Comparison of ENCODE assay signal across 17 cellular contexts in the genomic region with DNA sequence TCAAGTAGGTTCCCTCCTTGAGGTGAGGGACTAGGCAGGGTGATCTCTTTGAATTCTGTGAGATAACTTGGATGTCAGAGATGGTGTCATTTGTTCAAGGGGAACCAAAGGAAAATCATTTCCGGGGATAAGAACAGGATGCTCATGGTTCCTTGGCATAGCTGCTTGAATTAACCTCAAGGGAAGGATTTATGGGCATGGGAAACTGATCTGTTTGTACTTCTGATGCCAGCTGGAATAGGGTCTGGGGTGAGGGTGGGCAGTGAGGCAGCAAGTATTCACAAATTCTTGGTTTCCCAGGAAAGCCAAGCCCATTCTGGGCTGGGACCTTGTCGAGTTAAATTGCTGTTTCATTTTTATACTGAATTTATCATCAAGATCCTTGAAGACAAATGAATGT. TPM values are rescaled to one million over a fixed set of nuclear protein-coding genes. Genes with fewer than 3 reads are reported as not detected.
DNase-seq lines count a peak whose midpoint lies in the region; ATAC-seq and TF ChIP-seq lines count a peak whose summit lies in the region.
"Had no signal": no experiment of that assay in that cellular context is flagged by ENCODE, and none has a peak within 500 bp of the region (broad histone marks: within the 10 kb centered on the region; RNA-seq: fewer than 3 reads in every experiment).

No MANE protein-coding gene starts in this region.

- no peak overlapping the region for H3K4me3 ChIP-seq in CD4-positive, alpha-beta memory T cell (ENCODE audit: low read length in 2 of 2)
- no peak overlapping the region for H3K4me3 ChIP-seq in tibial nerve
- H3K4me3 ChIP-seq: HAP-1, PC-9, psoas muscle had no signal

- TF ChIP-seq POLR2A in tibial nerve (IDR thresholded peaks at IDR 0.05) = no peak

- no peaks in the 10 kb centered on the region for H3K9me3 Mint-ChIP-seq in CD4-positive, alpha-beta memory T cell
- H3K9me3 Mint-ChIP-seq in chondrocyte (ENCODE audit: low read depth) (no peaks in the 10 kb centered on the region), nephron progenitor cell (no peaks in the 10 kb centered on the region)
- H3K9me3 Mint-ChIP-seq in effector memory CD8-positive, alpha-beta T cell = no peaks in the 10 kb centered on the region
- H3K9me3 Mint-ChIP-seq: brain had no signal

- no peak overlapping the region for H3K27ac ChIP-seq in CD4-positive, alpha-beta memory T cell (ENCODE audit: low read depth, low read length)
- no peak overlapping the region for H3K27ac ChIP-seq in tibial nerve
- H3K27ac ChIP-seq: PC-9, psoas muscle had no signal

- no peaks in the 10 kb centered on the region for H3K9me3 ChIP-seq in CD4-positive, alpha-beta memory T cell (ENCODE audit: control insufficient read depth in 1 of 2, low read length in 2 of 2)
- no peaks in the 10 kb centered on the region for H3K9me3 ChIP-seq in tibial nerve
- H3K9me3 ChIP-seq: HAP-1, psoas muscle had no signal

- peaks cover 43 to 56% of the 10 kb centered on the region in 2 donors for H3K36me3 Mint-ChIP-seq in CD4-positive, alpha-beta memory T cell
- H3K36me3 Mint-ChIP-seq in chondrocyte (ENCODE audit: low read depth) = peaks cover 30% of the 10 kb centered on the region
- peaks cover 68% of the 10 kb centered on the region for H3K36me3 Mint-ChIP-seq in nephron progenitor cell (ENCODE audit: low read depth)
- H3K36me3 Mint-ChIP-seq in effector memory CD8-positive, alpha-beta T cell (ENCODE audit: insufficient read depth) = peaks cover 29% of the 10 kb centered on the region

- intact Hi-C loops in CD4-positive, alpha-beta memory T cell (cut with micrococcal nuclease) = no loop called here

- TF ChIP-seq CTCF in chondrocyte (IDR thresholded peaks at IDR 0.05) (no peak), nephron progenitor cell (IDR thresholded peaks at IDR 0.05) (no peak), tibial nerve (IDR thresholded peaks at IDR 0.05) (no peak)

- CTCF ChIA-PET in CD4-positive, alpha-beta memory T cell (lab: Charles Lee; ENCODE audit: partially characterized antibody) = interaction anchor here (1.2 kb wide), 1 partner anchor 64 kb away, joined by 3 read pairs; no protein-coding TSS in a partner anchor

- no peak for TF ChIP-seq EP300 in tibial nerve (IDR thresholded peaks at IDR 0.05)

- peak overlapping the region in 5 of 7 donors; percentile 54 to 84 (median 62) for H3K27ac Mint-ChIP-seq in CD4-positive, alpha-beta memory T cell
- H3K27ac Mint-ChIP-seq in chondrocyte (ENCODE audit: unreplicated experiment) (peak overlapping the region; percentile 60), nephron progenitor cell (peak overlapping the region; percentile 88)
- H3K27ac Mint-ChIP-seq in effector memory CD8-positive, alpha-beta T cell = peak overlapping the region in 1 of 2 donors; percentile 35

- 57 to 78% methylated on average over 2 of the region's 2 CpGs for WGBS in tibial nerve, 2 donors

- peaks cover 0 to 11% (median 5%) of the 10 kb centered on the region in 4 donors for H3K4me1 Mint-ChIP-seq in CD4-positive, alpha-beta memory T cell
- H3K4me1 Mint-ChIP-seq in chondrocyte (ENCODE audit: low read depth) (peaks cover 10% of the 10 kb centered on the region), nephron progenitor cell (peaks cover 16% of the 10 kb centered on the region)
- peaks cover 4 to 7% of the 10 kb centered on the region in 2 donors for H3K4me1 Mint-ChIP-seq in effector memory CD8-positive, alpha-beta T cell (ENCODE audit: low read depth in 2 of 2)
- H3K4me1 Mint-ChIP-seq: brain had no signal

- no peak for ATAC-seq in effector memory CD8-positive, alpha-beta T cell (replicated peaks)
- ATAC-seq in GM21423 (IDR thresholded peaks at IDR 0.05; ENCODE audit: unreplicated experiment) = no peak
- ATAC-seq: left colon, psoas muscle had no signal

- H3K36me3 ChIP-seq in CD4-positive, alpha-beta memory T cell (ENCODE audit: insufficient read depth, low read length) = peaks cover 43% of the 10 kb centered on the region
- H3K36me3 ChIP-seq in tibial nerve = peaks cover 0 to 87% (median 6%) of the 10 kb centered on the region in 3 donors

- POLR2A ChIA-PET in CD4-positive, alpha-beta memory T cell (lab: Charles Lee; ENCODE audit: partially characterized antibody) = no interaction called here

- H3K4me3 Mint-ChIP-seq in CD4-positive, alpha-beta memory T cell = no peak overlapping the region
- H3K4me3 Mint-ChIP-seq in chondrocyte (ENCODE audit: unreplicated experiment) (no peak overlapping the region), nephron progenitor cell (no peak overlapping the region)
- H3K4me3 Mint-ChIP-seq in effector memory CD8-positive, alpha-beta T cell = no peak overlapping the region
- H3K4me3 Mint-ChIP-seq: brain had no signal

- no peaks in the 10 kb centered on the region for H3K4me1 ChIP-seq in CD4-positive, alpha-beta memory T cell (ENCODE audit: insufficient read depth, low read length)
- H3K4me1 ChIP-seq in tibial nerve = peaks cover 0 to 18% (median 0%) of the 10 kb centered on the region in 4 donors
- H3K4me1 ChIP-seq: HAP-1, psoas muscle had no signal

- H3K27me3 ChIP-seq in CD4-positive, alpha-beta memory T cell (ENCODE audit: insufficient read depth, low read length) = no peaks in the 10 kb centered on the region
- no peaks in the 10 kb centered on the region for H3K27me3 ChIP-seq in tibial nerve

- no peaks in the 10 kb centered on the region for H3K27me3 Mint-ChIP-seq in CD4-positive, alpha-beta memory T cell
- H3K27me3 Mint-ChIP-seq in chondrocyte (ENCODE audit: low read depth) (no peaks in the 10 kb centered on the region), nephron progenitor cell (ENCODE audit: low read depth, poor library complexity) (no peaks in the 10 kb centered on the region)
- H3K27me3 Mint-ChIP-seq in effector memory CD8-positive, alpha-beta T cell = no peaks in the 10 kb centered on the region
- H3K27me3 Mint-ChIP-seq: brain had no signal

- no peak for DNase-seq in CD4-positive, alpha-beta memory T cell
- DNase-seq in HK-2 (ENCODE audit: unreplicated experiment) (peak; percentile 45), chondrocyte (ENCODE audit: low spot score) (no peak), nephron progenitor cell (no peak), tibial nerve (ENCODE audit: low spot score in 2 of 2) (no peak), NCI-H2227 treated with DMSO at 0.1 percent for 48 hours (lab: John Stamatoyannopoulos, UW) (no peak)
- no peak for DNase-seq in effector memory CD8-positive, alpha-beta T cell
- DNase-seq: activated gamma-delta T cell; AML-193; effector CD8-positive, alpha-beta T cell; NCI-H2029; PC-9; psoas muscle had no signal

RNA-seq across cellular contexts. Expression of a gene that starts 14.1 kb away (rescaled TPM):
- 10 to 100 TPM; 49.1 to 53.0 TPM for total RNA-seq in CD4-positive, alpha-beta memory T cell
- polyA plus RNA-seq in CD4-positive, alpha-beta memory T cell = 10 to 100 TPM in 1 of 2 donors, 1 to 10 TPM in 1; 8.1 to 12.5 TPM
- total RNA-seq in chondrocyte (48.6 to 61.0 TPM (median 49.1 TPM) in 3 replicates), tibial nerve (10 to 100 TPM; 66.6 to 79.5 (median 71.3) TPM)

RNA-seq across cellular contexts. Expression of a gene that starts 33.3 kb away (rescaled TPM):
- total RNA-seq in CD4-positive, alpha-beta memory T cell = 10 to 100 TPM; 18.2 to 20.5 TPM
- 1 to 10 TPM; 7.9 to 9.2 TPM for polyA plus RNA-seq in CD4-positive, alpha-beta memory T cell
- 10.6 to 16.6 TPM (median 11.6 TPM) in 3 replicates for total RNA-seq in chondrocyte
- total RNA-seq in tibial nerve = 10 to 100 TPM; 38.5 to 89.4 (median 59.2) TPM
